ENCODE assay signal across 1 cellular context in the genomic region with DNA sequence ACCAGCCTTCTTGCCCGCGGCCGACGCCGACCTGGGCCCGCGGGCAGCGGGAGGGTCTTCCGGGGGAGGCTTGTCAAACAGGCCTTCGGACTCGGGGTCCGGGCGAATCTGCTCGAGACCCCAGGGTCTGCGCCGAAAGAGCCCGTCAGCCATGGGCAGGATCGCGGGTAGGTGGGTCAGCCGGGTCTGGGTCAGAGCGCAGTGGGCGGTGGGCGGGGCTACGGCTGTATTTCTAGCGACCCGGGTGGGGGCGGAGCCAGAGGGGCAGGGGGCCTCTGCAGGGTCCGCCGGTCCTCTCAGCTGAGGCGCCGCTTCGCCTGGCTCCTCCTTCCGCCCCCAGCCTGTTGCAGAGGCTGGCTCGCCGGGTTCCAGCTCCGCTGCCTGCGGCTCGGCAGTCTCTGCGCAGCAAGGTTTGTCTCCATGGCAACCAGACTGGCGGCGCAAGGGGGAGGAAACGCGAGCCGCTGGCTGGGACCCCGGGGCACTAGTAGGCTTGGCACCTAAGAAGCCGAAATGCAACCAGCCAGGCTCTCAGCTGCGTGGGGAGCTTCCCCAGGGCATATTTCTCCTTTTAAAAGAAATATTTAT.
TF ChIP-seq lines count a peak whose summit lies in the region.

No MANE protein-coding gene starts in this region.

TF ChIP-seq in H1, 55 proteins besides CTCF, POLR2A, EP300 and RAD21:
- TF ChIP-seq CHD1 (IDR thresholded peaks at IDR 0.05; ENCODE audit: low read depth, low read length): no peak
- peak; percentile 45 for TF ChIP-seq KDM4A (IDR thresholded peaks at IDR 0.05; ENCODE audit: low read depth, low read length, severe bottlenecking)
- peak; percentile 77 for TF ChIP-seq TAF7 (optimal IDR thresholded peaks at IDR 0.05; ENCODE audit: borderline replicate concordance, low read depth, low read length)
- TF ChIP-seq HDAC2 (IDR thresholded peaks at IDR 0.05; ENCODE audit: borderline replicate concordance in 1 of 2, low read depth in 2 of 2, low read length in 2 of 2): 0 out of 4 replicates have a peak, but pooled peaks of 1 of the 2 experiments have one; percentile 12
- peak; percentile 49 to 72; a peak in 2 of 4 replicates for TF ChIP-seq SIN3A (conservative IDR thresholded peaks at IDR 0.05 in 1 of 2, IDR thresholded peaks at IDR 0.05 in 1 of 2; ENCODE audit: low read depth in 1 of 2, low read length in 2 of 2)
- TF ChIP-seq SP4 (IDR thresholded peaks at IDR 0.05; ENCODE audit: low read length): peak; percentile 78; the same call in 1 of the 2 replicates
- TF ChIP-seq ATF3 (IDR thresholded peaks at IDR 0.05; ENCODE audit: insufficient read depth, low read depth, low read length): no peak
- peak; percentile 94 for TF ChIP-seq TBP (IDR thresholded peaks at IDR 0.05; ENCODE audit: low read depth, low read length)
- peak; percentile 59 for TF ChIP-seq ASH2L (IDR thresholded peaks at IDR 0.05; ENCODE audit: low read length)
- TF ChIP-seq SP1 (IDR thresholded peaks at IDR 0.05; ENCODE audit: low read depth, low read length): peak; percentile 69; the same call in 1 of the 2 replicates
- TF ChIP-seq POLR2AphosphoS5 (IDR thresholded peaks at IDR 0.05; ENCODE audit: low read depth, low read length): peak; percentile 73
- no peak for TF ChIP-seq SRF (IDR thresholded peaks at IDR 0.05; ENCODE audit: low read depth, low read length)
- peak; percentile 93 for TF ChIP-seq TAF1 (IDR thresholded peaks at IDR 0.05; ENCODE audit: low read depth, low read length)
- 0 out of 2 replicates have a peak, but pooled peaks have one; percentile 45 for TF ChIP-seq PHF8 (conservative IDR thresholded peaks at IDR 0.05; ENCODE audit: low read depth, low read length)
